ENCODE assay signal across 9 cellular contexts in genomic region chr16:80656731-80657150, GRCh38.
DNase-seq lines count a peak whose midpoint lies in the region; ATAC-seq and TF ChIP-seq lines count a peak whose summit lies in the region.
"Had no signal": no experiment of that assay in that cellular context is flagged by ENCODE, and none has a peak within 500 bp of the region (broad histone marks: within the 10 kb centered on the region; RNA-seq: fewer than 3 reads in every experiment).

No MANE protein-coding gene starts in this region.

- H3K27me3 ChIP-seq in SJCRH30 = no peaks in the 10 kb centered on the region
- H3K27me3 ChIP-seq: dorsolateral prefrontal cortex had no signal

- H3K4me3 ChIP-seq in SJCRH30 = no peak overlapping the region
- H3K4me3 ChIP-seq: dorsolateral prefrontal cortex had no signal

- ATAC-seq in GM19463 (IDR thresholded peaks at IDR 0.05; ENCODE audit: unreplicated experiment) (peak; percentile 94), HG03354 (IDR thresholded peaks at IDR 0.05; ENCODE audit: poor library complexity, severe bottlenecking, unreplicated experiment) (peak; percentile 92)

- peak; percentile 14 for DNase-seq in activated effector memory CD4-positive, alpha-beta T cell treated with Interleukin-2 at 50 U/mL for 16 hours
- DNase-seq in NCI-H1930 (lab: John Stamatoyannopoulos, UW) (no peak), GF-D8 (lab: John Stamatoyannopoulos, UW) (no peak), SJCRH30 (no peak), cerebellar nuclear complex (lab: John Stamatoyannopoulos, UW) (no peak)
- DNase-seq: dorsolateral prefrontal cortex had no signal

- TF ChIP-seq CTCF in 22Rv1 (IDR thresholded peaks at IDR 0.05) = no peak

- H3K4me1 ChIP-seq in SJCRH30 = no peaks in the 10 kb centered on the region

- H3K36me3 ChIP-seq in SJCRH30 = no peaks in the 10 kb centered on the region

- H3K9me3 ChIP-seq in SJCRH30 (replicated peaks) = no peaks in the 10 kb centered on the region

- H3K27ac ChIP-seq in 22Rv1 (peak overlapping the region; percentile 94), SJCRH30 (no peak overlapping the region)
- H3K27ac ChIP-seq: dorsolateral prefrontal cortex had no signal
